In the genomic region with DNA sequence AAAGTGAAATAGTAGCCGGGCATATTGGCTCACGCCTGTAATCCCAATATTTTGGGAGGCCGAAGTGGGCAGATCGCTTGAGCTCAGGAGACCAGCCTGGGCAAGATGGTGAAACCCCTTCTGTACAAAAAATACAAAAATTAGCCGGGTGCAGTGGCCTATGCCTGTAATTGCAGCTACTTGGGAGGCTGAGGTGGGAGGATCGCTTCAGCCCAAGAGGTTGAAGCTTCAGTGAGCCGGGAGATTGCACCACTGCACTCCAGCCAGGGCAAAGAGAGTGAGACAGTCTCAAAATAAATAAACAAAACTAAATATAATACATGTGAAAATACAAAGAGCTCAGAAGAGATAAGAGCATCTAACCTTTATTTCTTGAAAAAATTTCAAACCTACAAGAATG, we compare ENCODE assay signal across 3 cellular contexts.
TF ChIP-seq lines count a peak whose summit lies in the region.

No MANE protein-coding gene starts in this region.

TF ChIP-seq in HepG2, 621 proteins besides CTCF, POLR2A, EP300 and RAD21:
- TF ChIP-seq ZNF3 (CRISPR knock-in tag; IDR thresholded peaks at IDR 0.05): no peak
- TF ChIP-seq, protein P1, sequence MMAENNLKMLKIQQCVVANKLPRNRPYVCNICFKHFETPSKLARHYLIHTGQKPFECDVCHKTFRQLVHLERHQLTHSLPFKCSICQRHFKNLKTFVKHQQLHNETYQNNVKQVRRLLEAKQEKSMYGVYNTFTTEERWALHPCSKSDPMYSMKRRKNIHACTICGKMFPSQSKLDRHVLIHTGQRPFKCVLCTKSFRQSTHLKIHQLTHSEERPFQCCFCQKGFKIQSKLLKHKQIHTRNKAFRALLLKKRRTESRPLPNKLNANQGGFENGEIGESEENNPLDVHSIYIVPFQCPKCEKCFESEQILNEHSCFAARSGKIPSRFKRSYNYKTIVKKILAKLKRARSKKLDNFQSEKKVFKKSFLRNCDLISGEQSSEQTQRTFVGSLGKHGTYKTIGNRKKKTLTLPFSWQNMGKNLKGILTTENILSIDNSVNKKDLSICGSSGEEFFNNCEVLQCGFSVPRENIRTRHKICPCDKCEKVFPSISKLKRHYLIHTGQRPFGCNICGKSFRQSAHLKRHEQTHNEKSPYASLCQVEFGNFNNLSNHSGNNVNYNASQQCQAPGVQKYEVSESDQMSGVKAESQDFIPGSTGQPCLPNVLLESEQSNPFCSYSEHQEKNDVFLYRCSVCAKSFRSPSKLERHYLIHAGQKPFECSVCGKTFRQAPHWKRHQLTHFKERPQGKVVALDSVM (CRISPR knock-in tag; IDR thresholded peaks at IDR 0.05): peak; percentile 88

TF ChIP-seq in HEK293, 187 proteins besides CTCF, POLR2A, EP300 and RAD21:
- TF ChIP-seq ZNF138 (tag by site-specific recombination; IDR thresholded peaks at IDR 0.05; ENCODE audit: borderline replicate concordance): no peak
- no peak for TF ChIP-seq ZNF521 (tag by site-specific recombination; IDR thresholded peaks at IDR 0.05)
- no peak for TF ChIP-seq ZNF266 (tag by site-specific recombination; IDR thresholded peaks at IDR 0.05; ENCODE audit: low read depth)
- no peak for TF ChIP-seq ZNF529 (tag by site-specific recombination; IDR thresholded peaks at IDR 0.05; ENCODE audit: insufficient replicate concordance)
- no peak for TF ChIP-seq ZNF354C (tag by site-specific recombination; IDR thresholded peaks at IDR 0.05; ENCODE audit: borderline replicate concordance, low read depth)
- TF ChIP-seq ZSCAN18 (tag by site-specific recombination; IDR thresholded peaks at IDR 0.05): no peak
- TF ChIP-seq, protein P2, sequence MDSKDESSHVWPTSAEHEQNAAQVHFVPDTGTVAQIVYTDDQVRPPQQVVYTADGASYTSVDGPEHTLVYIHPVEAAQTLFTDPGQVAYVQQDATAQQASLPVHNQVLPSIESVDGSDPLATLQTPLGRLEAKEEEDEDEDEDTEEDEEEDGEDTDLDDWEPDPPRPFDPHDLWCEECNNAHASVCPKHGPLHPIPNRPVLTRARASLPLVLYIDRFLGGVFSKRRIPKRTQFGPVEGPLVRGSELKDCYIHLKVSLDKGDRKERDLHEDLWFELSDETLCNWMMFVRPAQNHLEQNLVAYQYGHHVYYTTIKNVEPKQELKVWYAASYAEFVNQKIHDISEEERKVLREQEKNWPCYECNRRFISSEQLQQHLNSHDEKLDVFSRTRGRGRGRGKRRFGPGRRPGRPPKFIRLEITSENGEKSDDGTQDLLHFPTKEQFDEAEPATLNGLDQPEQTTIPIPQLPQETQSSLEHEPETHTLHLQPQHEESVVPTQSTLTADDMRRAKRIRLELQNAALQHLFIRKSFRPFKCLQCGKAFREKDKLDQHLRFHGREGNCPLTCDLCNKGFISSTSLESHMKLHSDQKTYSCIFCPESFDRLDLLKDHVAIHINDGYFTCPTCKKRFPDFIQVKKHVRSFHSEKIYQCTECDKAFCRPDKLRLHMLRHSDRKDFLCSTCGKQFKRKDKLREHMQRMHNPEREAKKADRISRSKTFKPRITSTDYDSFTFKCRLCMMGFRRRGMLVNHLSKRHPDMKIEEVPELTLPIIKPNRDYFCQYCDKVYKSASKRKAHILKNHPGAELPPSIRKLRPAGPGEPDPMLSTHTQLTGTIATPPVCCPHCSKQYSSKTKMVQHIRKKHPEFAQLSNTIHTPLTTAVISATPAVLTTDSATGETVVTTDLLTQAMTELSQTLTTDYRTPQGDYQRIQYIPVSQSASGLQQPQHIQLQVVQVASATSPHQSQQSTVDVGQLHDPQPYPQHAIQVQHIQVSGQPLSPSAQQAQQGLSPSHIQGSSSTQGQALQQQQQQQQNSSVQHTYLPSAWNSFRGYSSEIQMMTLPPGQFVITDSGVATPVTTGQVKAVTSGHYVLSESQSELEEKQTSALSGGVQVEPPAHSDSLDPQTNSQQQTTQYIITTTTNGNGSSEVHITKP (tag by site-specific recombination; IDR thresholded peaks at IDR 0.05): 0 out of 2 replicates have a peak, but pooled peaks have one; percentile 65
- no peak for TF ChIP-seq ZNF366 (tag by site-specific recombination; conservative IDR thresholded peaks at IDR 0.05)

TF ChIP-seq in GM12891, 5 proteins besides CTCF, POLR2A, EP300 and RAD21:
- TF ChIP-seq PAX5 (IDR thresholded peaks at IDR 0.05; ENCODE audit: insufficient read depth, low read length, severe bottlenecking) (no peak), POU2F2 (IDR thresholded peaks at IDR 0.05; ENCODE audit: low read depth, low read length) (no peak), POLR2AphosphoS5 (IDR thresholded peaks at IDR 0.05; ENCODE audit: low read depth, low read length) (no peak)
